In genomic region chr1:228416217-228416971, GRCh38 we compare ENCODE assay signal across 8 cellular contexts.
DNase-seq lines count a peak whose midpoint lies in the region; ATAC-seq and TF ChIP-seq lines count a peak whose summit lies in the region.

A gene with protein sequence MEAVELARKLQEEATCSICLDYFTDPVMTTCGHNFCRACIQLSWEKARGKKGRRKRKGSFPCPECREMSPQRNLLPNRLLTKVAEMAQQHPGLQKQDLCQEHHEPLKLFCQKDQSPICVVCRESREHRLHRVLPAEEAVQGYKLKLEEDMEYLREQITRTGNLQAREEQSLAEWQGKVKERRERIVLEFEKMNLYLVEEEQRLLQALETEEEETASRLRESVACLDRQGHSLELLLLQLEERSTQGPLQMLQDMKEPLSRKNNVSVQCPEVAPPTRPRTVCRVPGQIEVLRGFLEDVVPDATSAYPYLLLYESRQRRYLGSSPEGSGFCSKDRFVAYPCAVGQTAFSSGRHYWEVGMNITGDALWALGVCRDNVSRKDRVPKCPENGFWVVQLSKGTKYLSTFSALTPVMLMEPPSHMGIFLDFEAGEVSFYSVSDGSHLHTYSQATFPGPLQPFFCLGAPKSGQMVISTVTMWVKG (minus strand): TSS chr1:228416861. CDS start chr1:228415072, 1,789 bp downstream.

- TF ChIP-seq CTCF in astrocyte of the cerebellum (IDR thresholded peaks at IDR 0.05; ENCODE audit: low read depth, low read length, missing control alignments) = peak; percentile 50

- DNase-seq in EL (peak; percentile 32), NCI-H526 treated with DMSO at 0.1 percent for 48 hours (lab: John Stamatoyannopoulos, UW) (peak; percentile 15), astrocyte of the cerebellum (ENCODE audit: low read depth) (no peak), HAP-1 (ENCODE audit: low spot score in 2 of 2) (no peak)
- peak; percentile 62 for DNase-seq in stimulated activated CD4-positive, alpha-beta T cell treated with anti-CD3 and anti-CD28 coated beads, Interleukin-15, amount 100 ng/mL, for 24 hours

- H3K4me3 ChIP-seq in astrocyte of the cerebellum (ENCODE audit: low read depth, low read length) = peak within 1 kb of the TSS; percentile 44
- peak within 1 kb of the TSS; percentile 50 for H3K4me3 ChIP-seq in iPS-15b (ENCODE audit: low read depth, low read length)
- H3K4me3 ChIP-seq in HAP-1 = no peak within 1 kb of the TSS

- H3K27me3 ChIP-seq in iPS-15b (ENCODE audit: control insufficient read depth, insufficient read depth, low read length) = peaks cover 46% of the 10 kb centered on the region
- H3K27me3 ChIP-seq in HAP-1 (ENCODE audit: low read depth) = no peaks in the 10 kb centered on the region

- in situ Hi-C loops in astrocyte of the cerebellum (cut with HindIII; ENCODE audit: low sequenced_read_pairs) (no loop called here), HAP-1 (cut with MboI; ENCODE audit: low sequenced_read_pairs) (no loop called here)

- no peak within 1 kb of the TSS for H3K9ac ChIP-seq in iPS-15b (ENCODE audit: low read depth, low read length)

- ATAC-seq in HG03378 (IDR thresholded peaks at IDR 0.05; ENCODE audit: unreplicated experiment) (no peak), GM21737 (IDR thresholded peaks at IDR 0.05; ENCODE audit: unreplicated experiment) (no peak)

- H3K9me3 ChIP-seq in iPS-15b (ENCODE audit: control insufficient read depth, insufficient read depth, low read length) (no peaks in the 10 kb centered on the region), HAP-1 (no peaks in the 10 kb centered on the region)

- H3K4me1 ChIP-seq in iPS-15b (ENCODE audit: control insufficient read depth, insufficient read depth, low read length) (peaks cover 3% of the 10 kb centered on the region), HAP-1 (no peaks in the 10 kb centered on the region)

- H3K36me3 ChIP-seq in iPS-15b (ENCODE audit: control insufficient read depth, insufficient read depth, low read length) (no peaks in the 10 kb centered on the region), HAP-1 (replicated peaks) (no peaks in the 10 kb centered on the region)

Comparison
In these comparisons a context has a peak if more than half of its experiments do, and no peak if none do; other contexts are left out.
1. DNase-seq: peak in EL (single experiment), NCI-H526 treated with DMSO at 0.1 percent for 48 hours (single experiment) and stimulated activated CD4-positive, alpha-beta T cell treated with anti-CD3 and anti-CD28 coated beads, Interleukin-15, amount 100 ng/mL, for 24 hours (single experiment); none in astrocyte of the cerebellum (single experiment) and HAP-1 (0 of 2).